ENCODE assay signal across 8 cellular contexts in the genomic region with DNA sequence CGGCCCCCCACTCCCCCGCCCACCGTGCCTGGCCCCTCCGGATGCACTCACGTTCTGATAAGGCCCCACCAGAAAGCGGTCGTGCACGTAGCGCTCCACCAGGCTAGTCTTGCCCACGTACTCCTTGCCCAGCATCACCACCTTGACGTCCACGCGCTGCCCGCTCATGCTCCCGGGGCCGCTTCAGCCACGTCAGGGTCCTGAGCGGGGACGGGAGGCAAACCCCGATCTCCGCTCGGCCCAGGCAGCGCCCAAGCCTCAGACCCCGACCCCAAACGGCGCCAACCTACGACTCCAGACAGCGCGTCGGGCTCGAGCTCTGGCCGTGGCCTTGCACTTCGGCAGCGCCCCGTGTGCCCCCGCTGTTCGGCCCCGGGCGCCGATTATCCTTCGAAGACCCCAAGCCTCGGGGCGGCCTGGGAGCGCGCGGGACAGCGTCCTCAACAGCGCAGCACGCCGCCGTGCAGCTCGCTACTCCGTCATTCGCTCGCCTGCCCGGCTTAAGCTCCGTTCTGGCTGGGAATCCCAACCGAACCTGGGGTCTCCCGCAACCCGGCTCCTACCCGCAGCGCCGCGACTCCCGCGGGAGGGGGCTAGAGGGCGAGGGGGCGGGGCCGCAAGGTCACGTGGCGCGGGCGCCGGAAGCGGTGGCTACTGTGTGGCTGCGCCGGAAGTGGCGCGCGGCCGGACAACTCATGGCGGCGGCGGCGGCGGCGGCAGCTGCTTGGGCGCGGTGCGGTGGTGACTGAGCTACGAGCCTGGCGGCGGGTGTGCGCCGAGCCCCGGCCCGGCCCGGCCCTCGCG. TPM values are rescaled to one million over a fixed set of nuclear protein-coding genes. Genes with fewer than 3 reads are reported as not detected.
A peak's percentile ranks its signal among the peaks of the same experiment; 100 is the strongest.
DNase-seq lines count a peak whose midpoint lies in the region; ATAC-seq and TF ChIP-seq lines count a peak whose summit lies in the region.

A gene with protein sequence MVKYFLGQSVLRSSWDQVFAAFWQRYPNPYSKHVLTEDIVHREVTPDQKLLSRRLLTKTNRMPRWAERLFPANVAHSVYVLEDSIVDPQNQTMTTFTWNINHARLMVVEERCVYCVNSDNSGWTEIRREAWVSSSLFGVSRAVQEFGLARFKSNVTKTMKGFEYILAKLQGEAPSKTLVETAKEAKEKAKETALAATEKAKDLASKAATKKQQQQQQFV (plus strand): TSS at position 679 of the 804 bp plus-strand sequence. CDS start 187 bp downstream, outside the sequence.
A gene (minus strand): TSS at position 599 of the 804 bp plus-strand sequence. CDS start 431 bp downstream, at position 168.

- peak; percentile 35 for ATAC-seq in GM18873 (IDR thresholded peaks at IDR 0.05; ENCODE audit: low FRiP score, unreplicated experiment)
- peak; percentile 55 for ATAC-seq in HG03139 (IDR thresholded peaks at IDR 0.05; ENCODE audit: unreplicated experiment)
- ATAC-seq in left lung, result peak; percentile 79

- H3K9me3 Mint-ChIP-seq in activated CD4-positive, alpha-beta T cell treated with anti-CD3 and anti-CD28 coated beads, Interleukin-2, amount 10 ng/mL, durations not matched to agents 7 days and 5 days, result no peaks in the 10 kb centered on the region

- H3K36me3 Mint-ChIP-seq in activated CD4-positive, alpha-beta T cell treated with anti-CD3 and anti-CD28 coated beads, Interleukin-2, amount 10 ng/mL, durations not matched to agents 7 days and 5 days (ENCODE audit: low read depth), result peaks cover 62% of the 10 kb centered on the region

- peak within 1 kb of the TSS; percentile 92 for H3K27ac Mint-ChIP-seq in activated CD4-positive, alpha-beta T cell treated with anti-CD3 and anti-CD28 coated beads, Interleukin-2, amount 10 ng/mL, durations not matched to agents 7 days and 5 days

- peaks cover 39 to 87% of the 10 kb centered on the region in 2 donors for H3K4me1 ChIP-seq in left lung

- POLR2A ChIA-PET in activated CD4-positive, alpha-beta T cell treated with anti-CD3 and anti-CD28 coated beads, Interleukin-2, amount 10 ng/mL, durations not matched to agents 7 days and 5 days (lab: Charles Lee), result interaction anchor here (0.6 kb wide), 1 partner anchor 70 kb away, joined by 4 read pairs; no protein-coding TSS in a partner anchor

- peak within 1 kb of the TSS; percentile 76 to 89 for H3K27ac ChIP-seq in left lung

- CTCF ChIA-PET in activated CD4-positive, alpha-beta T cell treated with anti-CD3 and anti-CD28 coated beads, Interleukin-2, amount 10 ng/mL, durations not matched to agents 7 days and 5 days (lab: Charles Lee), result interaction anchor here (0.5 to 2.2 kb wide), 13 partner anchors 9 to 189 kb away, joined by 3 to 9 read pairs (median 4); a partner anchor contains a TSS

- peak; percentile 11 to 13 for TF ChIP-seq CTCF in left lung (IDR thresholded peaks at IDR 0.05)

- no peaks in the 10 kb centered on the region for H3K27me3 ChIP-seq in left lung

- intact Hi-C loops in left lung (cut with DNase I), result no loop called here

- H3K36me3 ChIP-seq in left lung, result peaks cover 0 to 42% of the 10 kb centered on the region in 2 donors

- H3K27me3 Mint-ChIP-seq in activated CD4-positive, alpha-beta T cell treated with anti-CD3 and anti-CD28 coated beads, Interleukin-2, amount 10 ng/mL, durations not matched to agents 7 days and 5 days, result no peaks in the 10 kb centered on the region

- peaks cover 72% of the 10 kb centered on the region for H3K4me1 Mint-ChIP-seq in activated CD4-positive, alpha-beta T cell treated with anti-CD3 and anti-CD28 coated beads, Interleukin-2, amount 10 ng/mL, durations not matched to agents 7 days and 5 days

- H3K4me3 Mint-ChIP-seq in activated CD4-positive, alpha-beta T cell treated with anti-CD3 and anti-CD28 coated beads, Interleukin-2, amount 10 ng/mL, durations not matched to agents 7 days and 5 days, result peak within 1 kb of the TSS; percentile 88

- H3K9me3 ChIP-seq in left lung, result no peaks in the 10 kb centered on the region

- peak within 1 kb of the TSS; percentile 92 to 99 for H3K4me3 ChIP-seq in left lung

- DNase-seq in AG08396 (ENCODE audit: low spot score), result peak; percentile 96
- DNase-seq in NCI-H524 treated with DMSO at 0.1 percent for 48 hours (lab: John Stamatoyannopoulos, UW), result peak; percentile 12
- DNase-seq in activated CD4-positive, alpha-beta T cell treated with anti-CD3 and anti-CD28 coated beads, Interleukin-2, amount 10 ng/mL, durations not matched to agents 7 days and 5 days, result peak; percentile 87
- peak; percentile 81 for DNase-seq in dedifferentiated amniotic fluid mesenchymal stem cell (ENCODE audit: extremely low spot score)
- peak; percentile 89 to 98 for DNase-seq in left lung
- DNase-seq in stimulated activated CD4-positive, alpha-beta T cell treated with anti-CD3 and anti-CD28 coated beads, Interleukin-2, amount 100 ng/mL, for 48 hours, result peak; percentile 88 to 89

RNA-seq across cellular contexts. Expression of the first gene that starts in this region (rescaled TPM):
- 100 to 1,000 TPM; 142 to 152 TPM for total RNA-seq in activated CD4-positive, alpha-beta T cell treated with anti-CD3 and anti-CD28 coated beads, Interleukin-2, amount 10 ng/mL, durations not matched to agents 7 days and 5 days
- total RNA-seq in left lung, result 100 to 1,000 TPM in 1 of 2 donors, 10 to 100 TPM in 1; 87.8 to 154 TPM

RNA-seq across cellular contexts. Expression of the second gene that starts in this region (rescaled TPM):
- 10 to 100 TPM; 28.3 to 34.4 TPM for total RNA-seq in activated CD4-positive, alpha-beta T cell treated with anti-CD3 and anti-CD28 coated beads, Interleukin-2, amount 10 ng/mL, durations not matched to agents 7 days and 5 days
- 10 to 100 TPM; 30.3 to 36.2 TPM for total RNA-seq in left lung

Comparison
In these comparisons a context has a peak if more than half of its experiments do, and no peak if none do; other contexts are left out.
1. Peak in every context shown above with its lines: DNase-seq, ATAC-seq, H3K4me3 ChIP-seq and H3K27ac ChIP-seq.
2. DNase-seq: peak in every context shown above with its lines; median percentile 96 in AG08396; 94 in left lung; 88 in stimulated activated CD4-positive, alpha-beta T cell treated with anti-CD3 and anti-CD28 coated beads, Interleukin-2, amount 100 ng/mL, for 48 hours; 87 in activated CD4-positive, alpha-beta T cell treated with anti-CD3 and anti-CD28 coated beads, Interleukin-2, amount 10 ng/mL, durations not matched to agents 7 days and 5 days; 81 in dedifferentiated amniotic fluid mesenchymal stem cell; 12 in NCI-H524 treated with DMSO at 0.1 percent for 48 hours.